ENCODE assay signal across 34 cellular contexts in the genomic region with DNA sequence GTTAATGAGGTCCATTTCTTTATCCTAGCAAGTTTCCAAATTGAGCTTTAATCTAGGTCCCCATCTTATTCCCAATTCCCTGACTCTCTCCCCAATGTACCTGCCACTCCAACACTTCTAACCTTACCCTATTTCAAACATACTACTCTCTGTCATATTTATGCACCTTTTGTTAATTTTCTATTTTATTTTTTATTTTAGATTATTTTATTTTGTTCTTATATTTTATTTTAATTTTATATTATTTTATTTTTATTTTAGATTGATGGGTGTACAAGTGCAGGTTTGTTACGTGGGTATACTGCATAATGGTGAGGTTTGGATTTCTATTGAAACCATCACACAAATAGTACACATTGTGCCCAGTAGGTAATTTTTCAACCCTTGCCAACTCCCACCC.
"Had no signal": no experiment of that assay in that cellular context is flagged by ENCODE, and none has a peak within 500 bp of the region (broad histone marks: within the 10 kb centered on the region; RNA-seq: fewer than 3 reads in every experiment).

No MANE protein-coding gene starts in this region.

- H3K27me3 ChIP-seq: MG63 had no signal

- H3K9ac ChIP-seq: KMS-11 had no signal

- H3K4me2 ChIP-seq: KMS-11 had no signal

- H3K27ac ChIP-seq: KMS-11 had no signal

- H3K9me3 ChIP-seq: MG63 had no signal

- DNase-seq: Karpas-422, Kasumi-1, KBM-7, KG1, MG63, MM.1S, MV-4-11, NCI-H1048, NCI-H1092, NCI-H1092 treated with DMSO at 0.1 percent for 48 hours, NCI-H1105, NCI-H1417, NCI-H1417 treated with DMSO at 0.1 percent for 48 hours, NCI-H1436, NCI-H1436 treated with DMSO at 0.1 percent for 48 hours, NCI-H146, NCI-H1694, NCI-H1694 treated with DMSO at 0.1 percent for 48 hours, NCI-H187, NCI-H187 treated with DMSO at 0.1 percent for 48 hours, NCI-H1930, NCI-H2029, NCI-H2029 treated with DMSO at 0.1 percent for 48 hours, NCI-H2081, NCI-H2081 treated with DMSO at 0.1 percent for 48 hours, NCI-H2107, NCI-H2171, NCI-H2171 treated with DMSO at 0.1 percent for 48 hours, NCI-H2227 treated with DMSO at 0.1 percent for 48 hours, NCI-H226, NCI-H345, NCI-H446, NCI-H446 treated with DMSO at 0.1 percent for 48 hours had no signal

- H3K36me3 ChIP-seq: MG63 had no signal

- H3K4me3 ChIP-seq: MG63 had no signal
